Comparison of ENCODE assay signal across 1 cellular context in the genomic region with DNA sequence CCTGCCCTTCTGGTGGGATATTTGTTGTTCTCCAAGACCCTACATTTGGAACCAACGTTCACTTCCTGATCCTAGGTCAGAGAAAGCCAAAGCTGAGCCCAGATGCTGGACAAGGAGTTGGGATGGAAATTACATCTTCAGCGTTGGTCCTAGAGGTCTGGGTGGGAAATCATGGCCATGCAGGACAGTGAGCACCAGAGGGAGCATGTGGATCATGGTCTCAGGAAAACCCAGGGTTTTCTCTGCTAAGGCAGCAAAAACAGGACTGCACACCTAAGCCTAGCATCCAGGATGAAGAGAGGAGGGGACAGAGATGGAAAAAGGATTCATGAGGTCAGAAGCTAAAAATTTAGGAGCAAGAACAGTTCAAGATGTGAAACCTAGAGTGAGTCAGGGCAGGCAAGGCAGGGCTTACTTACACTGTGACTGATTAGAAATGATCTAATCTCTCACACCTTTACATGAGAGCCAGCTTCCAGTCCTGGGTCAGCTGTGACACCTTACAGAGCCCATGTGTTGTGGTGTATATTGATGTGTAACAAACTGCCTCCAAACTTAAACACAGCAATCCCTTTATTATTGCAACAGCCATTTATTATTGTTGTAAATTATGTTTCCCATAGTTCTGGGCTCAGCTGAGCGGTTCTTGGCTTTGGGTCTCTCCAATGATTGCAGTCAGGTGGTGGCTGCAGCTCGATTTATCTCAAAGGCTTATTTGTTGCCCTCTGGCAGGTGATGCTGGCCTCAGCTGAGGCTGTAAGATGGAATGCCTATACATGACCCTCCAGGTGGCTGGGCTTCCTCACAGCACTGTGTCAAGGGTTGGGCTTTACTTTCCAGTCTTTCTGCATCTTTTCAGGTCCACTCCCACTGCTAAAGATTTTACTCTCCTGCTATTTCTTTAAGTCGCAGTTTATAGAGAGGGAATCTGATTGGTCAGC.
TF ChIP-seq lines count a peak whose summit lies in the region.

No MANE protein-coding gene starts in this region.

TF ChIP-seq in H1, 55 proteins besides CTCF, POLR2A, EP300 and RAD21:
- TF ChIP-seq SP4 (IDR thresholded peaks at IDR 0.05; ENCODE audit: low read length) (no peak), MAFK (IDR thresholded peaks at IDR 0.05; ENCODE audit: low read depth, low read length) (no peak), BRCA1 (IDR thresholded peaks at IDR 0.05; ENCODE audit: low read depth, low read length) (no peak)
